ENCODE assay signal across 1 cellular context in the genomic region with DNA sequence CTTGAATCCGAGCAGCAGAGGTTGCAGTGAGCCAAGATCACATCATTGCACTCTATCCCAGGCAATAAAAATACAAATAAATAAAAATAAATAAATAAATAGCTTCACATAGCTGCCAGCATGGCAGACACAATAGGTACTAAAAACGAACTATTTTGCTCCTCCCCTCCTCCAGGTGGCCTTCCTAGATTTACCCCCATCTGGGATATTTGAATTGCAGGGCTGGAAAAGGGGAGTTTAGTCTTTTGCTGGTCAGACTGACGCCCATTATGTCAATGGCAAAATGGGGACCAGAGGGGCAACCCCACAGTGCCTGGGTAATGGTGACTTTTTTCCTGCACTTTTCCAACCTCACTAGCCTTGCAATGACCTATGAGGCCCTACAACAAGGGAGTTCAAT.
TF ChIP-seq lines count a peak whose summit lies in the region.

No MANE protein-coding gene starts in this region.

TF ChIP-seq in A549, 52 proteins besides CTCF, POLR2A, EP300 and RAD21:
- TF ChIP-seq ZFP36 (IDR thresholded peaks at IDR 0.05; ENCODE audit: borderline replicate concordance, partially characterized antibody) = peak; percentile 69
- TF ChIP-seq MAZ (IDR thresholded peaks at IDR 0.05; ENCODE audit: borderline replicate concordance, low read depth, low read length) = no peak
